Comparison of ENCODE assay signal across 8 cellular contexts in genomic region chr17:78128616-78129384, GRCh38. TPM values are rescaled to one million over a fixed set of nuclear protein-coding genes. Genes with fewer than 3 reads are reported as not detected.
DNase-seq lines count a peak whose midpoint lies in the region; ATAC-seq and TF ChIP-seq lines count a peak whose summit lies in the region.

A gene with protein sequence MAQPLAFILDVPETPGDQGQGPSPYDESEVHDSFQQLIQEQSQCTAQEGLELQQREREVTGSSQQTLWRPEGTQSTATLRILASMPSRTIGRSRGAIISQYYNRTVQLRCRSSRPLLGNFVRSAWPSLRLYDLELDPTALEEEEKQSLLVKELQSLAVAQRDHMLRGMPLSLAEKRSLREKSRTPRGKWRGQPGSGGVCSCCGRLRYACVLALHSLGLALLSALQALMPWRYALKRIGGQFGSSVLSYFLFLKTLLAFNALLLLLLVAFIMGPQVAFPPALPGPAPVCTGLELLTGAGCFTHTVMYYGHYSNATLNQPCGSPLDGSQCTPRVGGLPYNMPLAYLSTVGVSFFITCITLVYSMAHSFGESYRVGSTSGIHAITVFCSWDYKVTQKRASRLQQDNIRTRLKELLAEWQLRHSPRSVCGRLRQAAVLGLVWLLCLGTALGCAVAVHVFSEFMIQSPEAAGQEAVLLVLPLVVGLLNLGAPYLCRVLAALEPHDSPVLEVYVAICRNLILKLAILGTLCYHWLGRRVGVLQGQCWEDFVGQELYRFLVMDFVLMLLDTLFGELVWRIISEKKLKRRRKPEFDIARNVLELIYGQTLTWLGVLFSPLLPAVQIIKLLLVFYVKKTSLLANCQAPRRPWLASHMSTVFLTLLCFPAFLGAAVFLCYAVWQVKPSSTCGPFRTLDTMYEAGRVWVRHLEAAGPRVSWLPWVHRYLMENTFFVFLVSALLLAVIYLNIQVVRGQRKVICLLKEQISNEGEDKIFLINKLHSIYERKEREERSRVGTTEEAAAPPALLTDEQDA (minus strand): TSS chr17:78128755. CDS start chr17:78126832, 1,923 bp downstream.

- H3K27ac Mint-ChIP-seq in CD4-positive, alpha-beta memory T cell, result peak within 1 kb of the TSS; percentile 95 to 99 (median 98)

- ATAC-seq in esophagus mucosa (peak; percentile 72), HG03521 (IDR thresholded peaks at IDR 0.05; ENCODE audit: unreplicated experiment) (no peak)

- H3K27me3 ChIP-seq in CD4-positive, alpha-beta memory T cell (ENCODE audit: insufficient read depth, low read length), result no peaks in the 10 kb centered on the region
- peaks cover 0 to 54% of the 10 kb centered on the region in 2 donors for H3K27me3 ChIP-seq in muscle layer of colon (ENCODE audit: control insufficient read depth in 1 of 2, insufficient read depth in 2 of 2, low read length in 2 of 2)
- no peaks in the 10 kb centered on the region for H3K27me3 ChIP-seq in testis

- H3K4me1 ChIP-seq in CD4-positive, alpha-beta memory T cell (ENCODE audit: insufficient read depth, low read length), result peaks cover 64% of the 10 kb centered on the region
- H3K4me1 ChIP-seq in muscle layer of colon (ENCODE audit: insufficient read depth, low read length) (peaks cover 8% of the 10 kb centered on the region), testis (peaks cover 25% of the 10 kb centered on the region)

- H3K36me3 Mint-ChIP-seq in CD4-positive, alpha-beta memory T cell, result peaks cover 24 to 51% of the 10 kb centered on the region in 2 donors

- H3K36me3 ChIP-seq in CD4-positive, alpha-beta memory T cell (ENCODE audit: insufficient read depth, low read length), result peaks cover 39% of the 10 kb centered on the region
- H3K36me3 ChIP-seq in muscle layer of colon (ENCODE audit: insufficient read depth, low read length) (no peaks in the 10 kb centered on the region), testis (ENCODE audit: low read depth, missing control alignments) (no peaks in the 10 kb centered on the region)

- no peak within 1 kb of the TSS for H3K9ac ChIP-seq in muscle layer of colon (ENCODE audit: low read length)

- peak; percentile 80 to 91 (median 81) for DNase-seq in CD4-positive, alpha-beta memory T cell
- DNase-seq in HFF-Myc (ENCODE audit: extremely low read depth, low read depth), result no peak
- DNase-seq in NOMO-1 (lab: John Stamatoyannopoulos, UW; ENCODE audit: unreplicated experiment in 2 of 2), result peak; percentile 54 to 82
- DNase-seq in activated T-cell treated with anti-CD3 and anti-CD28 coated beads for 4 hours, result peak; percentile 52
- no peak for DNase-seq in testis

- H3K4me1 Mint-ChIP-seq in CD4-positive, alpha-beta memory T cell, result peaks cover 18 to 78% (median 34%) of the 10 kb centered on the region in 4 donors

- TF ChIP-seq CTCF in HFF-Myc (IDR thresholded peaks at IDR 0.05; ENCODE audit: low read depth, low read length, missing control alignments) (no peak), testis (IDR thresholded peaks at IDR 0.05) (no peak)

- H3K27me3 Mint-ChIP-seq in CD4-positive, alpha-beta memory T cell, result no peaks in the 10 kb centered on the region

- 13% methylated on average over 8 to 20 of the region's 47 CpGs for WGBS in testis, 2 donors

- peak within 1 kb of the TSS; percentile 95 to 100 (median 99) for H3K4me3 Mint-ChIP-seq in CD4-positive, alpha-beta memory T cell

- CTCF ChIA-PET in CD4-positive, alpha-beta memory T cell (lab: Charles Lee; ENCODE audit: partially characterized antibody), result interaction anchor here (1.1 to 5.2 kb wide), 3 partner anchors 11 to 56 kb away, joined by 3 to 30 read pairs (median 3); no protein-coding TSS in a partner anchor

- TF ChIP-seq POLR2A in testis (IDR thresholded peaks at IDR 0.05), result no peak

- intact Hi-C loops in CD4-positive, alpha-beta memory T cell (cut with micrococcal nuclease), result loop anchor here (1.0 to 5.0 kb wide), 2 partner anchors 7 to 676 kb away; no protein-coding TSS in a partner anchor
- intact Hi-C loops in testis (cut with DNase I; ENCODE audit: low total_unique reads), result no loop called here

- peak within 1 kb of the TSS; percentile 81 for H3K27ac ChIP-seq in CD4-positive, alpha-beta memory T cell (ENCODE audit: low read depth, low read length)
- H3K27ac ChIP-seq in muscle layer of colon (ENCODE audit: low read depth, low read length) (peak within 1 kb of the TSS; percentile 63), testis (peak within 1 kb of the TSS; percentile 47 to 67)

- peak within 1 kb of the TSS; percentile 97 to 99 for H3K4me3 ChIP-seq in CD4-positive, alpha-beta memory T cell (ENCODE audit: low read length in 2 of 2)
- peak within 1 kb of the TSS; percentile 59 for H3K4me3 ChIP-seq in HFF-Myc (replicated peaks; ENCODE audit: low read depth, low read length)
- H3K4me3 ChIP-seq in muscle layer of colon (ENCODE audit: low read depth in 1 of 2, low read length in 2 of 2), result peak within 1 kb of the TSS; percentile 29 to 45
- peak within 1 kb of the TSS; percentile 58 to 74 for H3K4me3 ChIP-seq in testis

- peaks cover 0 to 12% (median 0%) of the 10 kb centered on the region in 8 donors for H3K9me3 Mint-ChIP-seq in CD4-positive, alpha-beta memory T cell

- POLR2A ChIA-PET in CD4-positive, alpha-beta memory T cell (lab: Charles Lee; ENCODE audit: partially characterized antibody), result interaction anchor here (0.7 to 26.7 kb wide), 21 partner anchors 4 to 678 kb away, joined by 3 to 1172 read pairs (median 5); partner anchors contain the start of genes C17orf99, TMC8 and TNRC6C and of another gene

- no peaks in the 10 kb centered on the region for H3K9me3 ChIP-seq in CD4-positive, alpha-beta memory T cell (ENCODE audit: control insufficient read depth in 1 of 2, low read length in 2 of 2)
- H3K9me3 ChIP-seq in muscle layer of colon (ENCODE audit: low read length) (no peaks in the 10 kb centered on the region), testis (no peaks in the 10 kb centered on the region)

RNA-seq across cellular contexts. Expression of the gene that starts here (rescaled TPM):
- 100 to 1,000 TPM; 697 to 702 TPM for total RNA-seq in CD4-positive, alpha-beta memory T cell
- polyA plus RNA-seq in CD4-positive, alpha-beta memory T cell, result 100 to 1,000 TPM; 258 to 300 TPM
- total RNA-seq in esophagus mucosa (50.2 TPM), testis (10 to 100 TPM; 18.0 to 20.3 TPM)
- polyA plus RNA-seq in testis (ENCODE audit: insufficient read depth, low read depth, low replicate concordance), result 10.8 TPM

Comparison
In these comparisons a context has a peak if more than half of its experiments do, and no peak if none do; other contexts are left out.
1. RNA of the gene that starts here (total RNA-seq): 697 to 702 TPM in CD4-positive, alpha-beta memory T cell; 50.2 TPM in esophagus mucosa (single experiment) and 18.0 to 20.3 TPM in testis; every median in the first group is over 10 times any median in the second.
2. RNA of the gene that starts here (polyA plus RNA-seq): 258 to 300 TPM in CD4-positive, alpha-beta memory T cell; 10.8 TPM in testis (single experiment); every median in the first group is over 10 times any median in the second.
3. DNase-seq: peak in CD4-positive, alpha-beta memory T cell (5 of 5), NOMO-1 (2 of 2) and activated T-cell treated with anti-CD3 and anti-CD28 coated beads for 4 hours (single experiment); none in HFF-Myc (single experiment) and testis (single experiment).
4. H3K4me3 ChIP-seq: peak in every context shown above with its lines; median percentile 98 in CD4-positive, alpha-beta memory T cell; 66 in testis; 59 in HFF-Myc; 37 in muscle layer of colon.
5. Peak in every context shown above with its lines, with median percentiles within 50 percentile points of each other: H3K27ac ChIP-seq.